Comparison of ENCODE assay signal across 1 cellular context in genomic region chr3:141055536-141056445, GRCh38.
TF ChIP-seq lines count a peak whose summit lies in the region.

No MANE protein-coding gene starts in this region.

TF ChIP-seq in H1, 55 proteins besides CTCF, POLR2A, EP300 and RAD21:
- TF ChIP-seq CREB1 (IDR thresholded peaks at IDR 0.05): no peak
- TF ChIP-seq RFX5 (IDR thresholded peaks at IDR 0.05; ENCODE audit: borderline replicate concordance, low read depth, low read length): no peak
